Comparison of ENCODE assay signal across 16 cellular contexts in genomic region chr1:41020654-41021053, GRCh38. TPM values are rescaled to one million over a fixed set of nuclear protein-coding genes. Genes with fewer than 3 reads are reported as not detected.
DNase-seq lines count a peak whose midpoint lies in the region; ATAC-seq and TF ChIP-seq lines count a peak whose summit lies in the region.
"Had no signal": no experiment of that assay in that cellular context is flagged by ENCODE, and none has a peak within 500 bp of the region (broad histone marks: within the 10 kb centered on the region; RNA-seq: fewer than 3 reads in every experiment).

No MANE protein-coding gene starts in this region.

- H2BK120ac ChIP-seq in trophoblast cell (ENCODE audit: insufficient read depth, low read length, poor library complexity): no peak overlapping the region

- H3K23ac ChIP-seq in trophoblast cell (ENCODE audit: low read length): no peak overlapping the region

- H3K14ac ChIP-seq in trophoblast cell (ENCODE audit: low read length): no peak overlapping the region

- H3K9me2 ChIP-seq in PC-3 (replicated peaks; ENCODE audit: low read length): no peaks in the 10 kb centered on the region

- peaks cover 20% of the 10 kb centered on the region for H3K36me3 ChIP-seq in left ventricle myocardium inferior
- no peaks in the 10 kb centered on the region; the same call in 1 of the 2 replicates for H3K36me3 ChIP-seq in PC-3 (ENCODE audit: low read depth, low read length)
- H3K36me3 ChIP-seq in upper lobe of right lung: no peaks in the 10 kb centered on the region
- H3K36me3 ChIP-seq in trophoblast cell (ENCODE audit: control insufficient read depth in 1 of 2, insufficient read depth in 2 of 2, low read length in 2 of 2): peaks cover 39 to 40% of the 10 kb centered on the region in 2 experiments

- H3F3A ChIP-seq in PC-3 (ENCODE audit: low read length, unreplicated experiment): peaks cover 4% of the 10 kb centered on the region

- BruUV-seq in PC-3 (replicated peaks; lab: Mats Ljungman, UMichigan): no TSS peak

- H2BK5ac ChIP-seq in trophoblast cell (ENCODE audit: low read depth, low read length, poor library complexity): no peak overlapping the region

- no peaks in the 10 kb centered on the region for H3K9me3 ChIP-seq in left ventricle myocardium inferior (replicated peaks)
- no peaks in the 10 kb centered on the region for H3K9me3 ChIP-seq in PC-3 (ENCODE audit: low read length)
- no peaks in the 10 kb centered on the region for H3K9me3 ChIP-seq in upper lobe of right lung
- H3K9me3 ChIP-seq in trophoblast cell (ENCODE audit: insufficient read depth, low read depth, low read length): peaks cover 3% of the 10 kb centered on the region
- H3K9me3 ChIP-seq: gastroesophageal sphincter had no signal

- H3K4me3 ChIP-seq in left ventricle myocardium inferior (no peak overlapping the region), PC-3 (ENCODE audit: low read length) (no peak overlapping the region), upper lobe of right lung (peak overlapping the region; percentile 8), trophoblast cell (ENCODE audit: low read depth, low read length) (no peak overlapping the region)
- H3K4me3 ChIP-seq: gastroesophageal sphincter had no signal

- H3K27ac ChIP-seq in left ventricle myocardium inferior (replicated peaks) (peak overlapping the region; percentile 56), PC-3 (ENCODE audit: low read length) (no peak overlapping the region), upper lobe of right lung (peak overlapping the region; percentile 47), trophoblast cell (ENCODE audit: low read depth, low read length) (no peak overlapping the region)
- H3K27ac ChIP-seq: gastroesophageal sphincter had no signal

- no peak overlapping the region for H2AFZ ChIP-seq in PC-3 (ENCODE audit: low read length)
- no peak overlapping the region for H2AFZ ChIP-seq in trophoblast cell (ENCODE audit: insufficient read depth, low read length, poor library complexity)

- intact Hi-C loops in left ventricle myocardium inferior (cut with micrococcal nuclease): no loop called here
- intact Hi-C loops in left cardiac atrium (cut with DNase I): no loop called here
- intact Hi-C loops in PC-3 (cut with micrococcal nuclease): no loop called here
- intact Hi-C loops in upper lobe of right lung (cut with DNase I): no loop called here

- no peak overlapping the region for H4K91ac ChIP-seq in trophoblast cell (ENCODE audit: low read depth, low read length)

- no peaks in the 10 kb centered on the region for H3K79me1 ChIP-seq in trophoblast cell (ENCODE audit: low read length)

- no peak overlapping the region for H3K18ac ChIP-seq in trophoblast cell (ENCODE audit: low read length)

- H3K4me1 ChIP-seq in left ventricle myocardium inferior (peaks cover 24% of the 10 kb centered on the region), PC-3 (ENCODE audit: insufficient read depth, low read length) (no peaks in the 10 kb centered on the region), upper lobe of right lung (peaks cover 10% of the 10 kb centered on the region), trophoblast cell (ENCODE audit: control insufficient read depth in 1 of 2, insufficient read depth in 2 of 2, low read length in 2 of 2) (peaks cover 9 to 12% of the 10 kb centered on the region in 2 experiments)

- CTCF ChIA-PET in PC-3 (lab: Charles Lee): no interaction called here

- H3K4me2 ChIP-seq in PC-3 (ENCODE audit: low read length) (no peak overlapping the region), trophoblast cell (ENCODE audit: low read length) (no peak overlapping the region)

- TF ChIP-seq CTCF in left ventricle myocardium inferior (IDR thresholded peaks at IDR 0.05; ENCODE audit: borderline replicate concordance) (no peak), PC-3 (conservative IDR thresholded peaks at IDR 0.05; ENCODE audit: low read depth, low read length) (no peak), upper lobe of right lung (IDR thresholded peaks at IDR 0.05) (no peak)

- H4K12ac ChIP-seq in trophoblast cell (ENCODE audit: low read depth, low read length): no peak overlapping the region

- POLR2A ChIA-PET in PC-3 (lab: Charles Lee; ENCODE audit: unreplicated experiment): no interaction called here

- DNase-seq in left ventricle myocardium inferior (no peak), left cardiac atrium (no peak), PC-3 (no peak), left lobe of liver (ENCODE audit: low spot score) (no peak), upper lobe of right lung (peak; percentile 79), trophoblast cell (no peak)
- DNase-seq in activated CD4-positive, alpha-beta T cell treated with anti-CD3 and anti-CD28 coated beads for 4 hours: no peak
- DNase-seq: activated CD4-positive, alpha-beta memory T cell treated with anti-CD3 and anti-CD28 coated beads, Interleukin-2, amount 10 ng/mL, durations not matched to agents 7 days and 5 days; activated naive CD4-positive, alpha-beta T cell treated with anti-CD3 and anti-CD28 coated beads, Interleukin-2, amount 10 ng/mL, durations not matched to agents 7 days and 5 days; activated T-cell treated with anti-CD3 and anti-CD28 coated beads, Interleukin-2, amount 50 U/mL, for 24 hours; COR-L47; left ventricle myocardium superior; NCI-H774 had no signal

- H3K79me2 ChIP-seq in PC-3 (ENCODE audit: low read length) (no peaks in the 10 kb centered on the region), trophoblast cell (ENCODE audit: control insufficient read depth, insufficient read depth, low read length, poor library complexity) (no peaks in the 10 kb centered on the region)

- H3K4ac ChIP-seq in trophoblast cell (ENCODE audit: low read depth, low read length): no peak overlapping the region

- no peak overlapping the region for H3K9ac ChIP-seq in PC-3 (ENCODE audit: low read length)
- no peak overlapping the region for H3K9ac ChIP-seq in trophoblast cell (ENCODE audit: low read length)

- no peak overlapping the region for H4K8ac ChIP-seq in trophoblast cell (ENCODE audit: low read depth, low read length)

- ATAC-seq in left cardiac atrium (no peak), PC-3 (peak; percentile 8), left lobe of liver (peak; percentile 7), upper lobe of right lung (peak; percentile 82), HG03565 (IDR thresholded peaks at IDR 0.05; ENCODE audit: unreplicated experiment) (no peak)
- ATAC-seq: gastroesophageal sphincter had no signal

- H2AK5ac ChIP-seq in trophoblast cell (ENCODE audit: low read length): no peak overlapping the region

- no peaks in the 10 kb centered on the region for H4K20me1 ChIP-seq in PC-3 (ENCODE audit: low read length)

- no peak overlapping the region for H2BK12ac ChIP-seq in trophoblast cell (ENCODE audit: low read length)

- no CpG with 5 or more reads among the region's 3 CpGs for WGBS in trophoblast cell (ENCODE audit: extremely low coverage, insufficient coverage, insufficient read length)

- H3K27me3 ChIP-seq in left ventricle myocardium inferior (ENCODE audit: low read depth): no peaks in the 10 kb centered on the region
- H3K27me3 ChIP-seq in PC-3 (ENCODE audit: low read length): no peaks in the 10 kb centered on the region
- H3K27me3 ChIP-seq in upper lobe of right lung: no peaks in the 10 kb centered on the region
- H3K27me3 ChIP-seq in trophoblast cell (ENCODE audit: insufficient read depth, low read length): no peaks in the 10 kb centered on the region
- H3K27me3 ChIP-seq: gastroesophageal sphincter had no signal

RNA-seq across cellular contexts. Expression of gene SLFNL1, which starts 0.9 kb away (rescaled TPM):
- 0.16 TPM for total RNA-seq in left ventricle myocardium inferior
- under 1 TPM; 0.21 to 0.37 TPM for total RNA-seq in left cardiac atrium
- 0.12 and 0.22 TPM in 2 replicates for total RNA-seq in PC-3 (2014; rRNA removed)
- total RNA-seq in left lobe of liver: not detected
- 2.8 TPM for total RNA-seq in upper lobe of right lung
- 0.05 and 0.08 TPM in 2 replicates for polyA plus RNA-seq in trophoblast cell (2013)
- total RNA-seq: epithelial cell of proximal tubule had no signal

RNA-seq across cellular contexts. Expression of gene CTPS1, which starts 41.2 kb away (rescaled TPM):
- total RNA-seq in left ventricle myocardium inferior (7.1 TPM), left cardiac atrium (10 to 100 TPM; 10.3 to 18.3 TPM), PC-3 (2014; rRNA removed) (63.4 and 122 TPM in 2 replicates), left lobe of liver (35.6 TPM), upper lobe of right lung (21.7 TPM)
- polyA plus RNA-seq in trophoblast cell (2013): 47.2 and 52.9 TPM in 2 replicates

Comparison
In these comparisons a context has a peak if more than half of its experiments do, and no peak if none do; other contexts are left out.
1. H3K27ac ChIP-seq: peak in left ventricle myocardium inferior (single experiment) and upper lobe of right lung (single experiment); none in PC-3 (single experiment) and trophoblast cell (single experiment).
2. ATAC-seq: peak in PC-3 (single experiment), left lobe of liver (single experiment) and upper lobe of right lung (single experiment); none in left cardiac atrium (0 of 2) and HG03565 (single experiment).